Comparison of ENCODE assay signal across 9 cellular contexts in the genomic region with DNA sequence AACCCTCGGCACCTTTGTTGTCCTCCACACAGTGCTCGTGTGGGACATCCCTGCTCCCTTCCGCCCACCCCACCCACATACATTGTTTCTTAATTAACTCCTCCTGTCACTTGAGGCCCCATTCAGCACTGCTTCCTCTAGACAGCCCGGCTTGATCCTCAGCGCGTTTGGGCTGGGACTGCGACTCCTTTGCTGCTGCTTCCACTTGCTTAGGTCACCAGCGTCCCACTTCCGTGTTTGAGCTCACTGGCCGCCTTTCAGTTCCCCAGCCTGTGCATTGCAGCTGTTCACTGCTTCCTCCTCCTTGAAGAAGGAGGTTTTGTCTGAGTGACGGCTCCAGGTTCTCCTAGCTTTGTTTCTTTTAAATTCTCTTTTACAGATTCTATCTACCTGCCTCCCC. TPM values are rescaled to one million over a fixed set of nuclear protein-coding genes. Genes with fewer than 3 reads are reported as not detected.
DNase-seq lines count a peak whose midpoint lies in the region; ATAC-seq and TF ChIP-seq lines count a peak whose summit lies in the region.
"Had no signal": no experiment of that assay in that cellular context is flagged by ENCODE, and none has a peak within 500 bp of the region (broad histone marks: within the 10 kb centered on the region; RNA-seq: fewer than 3 reads in every experiment).

No MANE protein-coding gene starts in this region.

- H3K27me3 ChIP-seq in A673 (replicated peaks; ENCODE audit: insufficient read depth, low read depth, low read length, poor library complexity): no peaks in the 10 kb centered on the region

- TF ChIP-seq CTCF in A673 (conservative IDR thresholded peaks at IDR 0.05; ENCODE audit: low read depth, low read length): no peak
- TF ChIP-seq CTCF in fibroblast of pulmonary artery (IDR thresholded peaks at IDR 0.05; ENCODE audit: low read length, missing control alignments): no peak

- CTCF ChIA-PET in A673 (lab: Charles Lee): no interaction called here

- peak overlapping the region; percentile 35 for H3K27ac ChIP-seq in A673 (ENCODE audit: low read depth, low read length, poor library complexity, severe bottlenecking)
- H3K27ac ChIP-seq: A549 had no signal

- BruUV-seq in A673 (replicated peaks; lab: Mats Ljungman, UMichigan): no TSS peak

- POLR2A ChIA-PET in A673 (lab: Charles Lee; ENCODE audit: low non-redundant PET): no interaction called here

- H3K36me3 ChIP-seq in A673 (ENCODE audit: insufficient read depth, low read length, poor library complexity, severe bottlenecking): peaks cover 2% of the 10 kb centered on the region

- H3K9me3 ChIP-seq in A673 (ENCODE audit: low read depth, low read length, poor library complexity, severe bottlenecking): no peaks in the 10 kb centered on the region
- H3K9me3 ChIP-seq: A549 had no signal

- H3K4me1 ChIP-seq in A673 (ENCODE audit: insufficient read depth, low read length, poor library complexity, severe bottlenecking): peaks cover 56% of the 10 kb centered on the region

- H3K4me3 ChIP-seq in A673 (ENCODE audit: low read depth, low read length, poor library complexity, severe bottlenecking) (no peak overlapping the region), fibroblast of pulmonary artery (replicated peaks; ENCODE audit: low read depth, low read length) (no peak overlapping the region)
- H3K4me3 ChIP-seq: A549 had no signal

- ATAC-seq in GM21360 (IDR thresholded peaks at IDR 0.05; ENCODE audit: unreplicated experiment): peak; percentile 64
- ATAC-seq: A549 had no signal

- intact Hi-C loops in A673 (cut with micrococcal nuclease; ENCODE audit: unreplicated experiment): no loop called here

- DNase-seq in A673 (ENCODE audit: low spot score) (peak; percentile 43), KG1 (lab: John Stamatoyannopoulos, UW) (peak; percentile 58), fibroblast of pulmonary artery (ENCODE audit: low read depth) (peak; percentile 32), putamen (ENCODE audit: low spot score) (peak; percentile 57), NCI-H1417 (lab: John Stamatoyannopoulos, UW) (no peak)
- DNase-seq in activated CD8-positive, alpha-beta memory T cell treated with anti-CD3 and anti-CD28 coated beads, Interleukin-2, amount 50 U/mL, for 48 hours: peak; percentile 73
- no peak for DNase-seq in NK-92 treated with Interleukin-12 subunit alpha and Interleukin-12 subunit beta, amount 100 ng/mL, for 24 hours (lab: John Stamatoyannopoulos, UW)

RNA-seq across cellular contexts. Expression of a gene that starts 16.1 kb away (rescaled TPM):
- total RNA-seq in A673 (2021): 113 and 119 TPM in 2 replicates

RNA-seq across cellular contexts. Expression of a gene that starts 51.5 kb away (rescaled TPM):
- total RNA-seq in A673 (2021): 35.5 and 38.2 TPM in 2 replicates

Comparison
In these comparisons a context has a peak if more than half of its experiments do, and no peak if none do; other contexts are left out.
1. DNase-seq: peak in A673 (single experiment), KG1 (single experiment), activated CD8-positive, alpha-beta memory T cell treated with anti-CD3 and anti-CD28 coated beads, Interleukin-2, amount 50 U/mL, for 48 hours (single experiment), fibroblast of pulmonary artery (single experiment) and putamen (single experiment); none in NCI-H1417 (0 of 3) and NK-92 treated with Interleukin-12 subunit alpha and Interleukin-12 subunit beta, amount 100 ng/mL, for 24 hours (single experiment).